In the genomic region with DNA sequence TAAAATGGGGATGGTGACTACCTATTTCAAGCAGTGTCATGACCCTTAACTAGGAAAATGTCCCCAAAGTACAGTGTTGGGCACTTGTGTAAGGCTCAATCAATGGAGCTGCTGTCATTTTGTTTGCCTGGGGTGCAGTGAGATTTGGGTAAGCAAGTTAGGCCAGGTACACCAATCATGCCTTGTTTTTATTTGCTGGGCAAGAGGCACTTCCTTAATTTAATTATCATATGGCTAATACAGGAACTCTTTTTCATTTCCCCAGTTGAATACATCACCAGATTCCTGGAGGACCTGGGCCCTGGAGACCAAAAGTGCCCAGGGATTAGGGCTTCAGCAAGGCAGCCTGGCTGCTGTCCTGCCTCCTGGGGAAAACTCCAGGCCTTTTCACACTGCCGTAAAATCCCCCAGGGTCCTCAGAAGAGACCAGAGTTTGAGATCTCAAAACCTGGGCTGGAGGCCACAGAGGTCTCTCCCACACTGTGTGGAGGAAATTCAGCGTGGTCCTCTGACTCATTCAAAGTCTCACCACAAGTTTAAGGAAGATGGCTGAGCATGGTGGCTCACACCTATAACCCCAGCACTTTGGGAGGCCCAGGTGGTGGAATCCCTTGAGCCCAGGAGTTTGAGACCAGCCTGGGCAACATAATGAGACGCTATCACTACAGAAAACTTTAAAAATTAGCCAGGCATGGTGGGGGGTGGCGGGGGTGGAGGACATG, we compare ENCODE assay signal across 10 cellular contexts. TPM values are rescaled to one million over a fixed set of nuclear protein-coding genes. Genes with fewer than 3 reads are reported as not detected.
DNase-seq lines count a peak whose midpoint lies in the region; ATAC-seq, FAIRE-seq and TF ChIP-seq lines count a peak whose summit lies in the region.
"Had no signal": no experiment of that assay in that cellular context is flagged by ENCODE, and none has a peak within 500 bp of the region (broad histone marks: within the 10 kb centered on the region; RNA-seq: fewer than 3 reads in every experiment).

No MANE protein-coding gene starts in this region.

- H2BK5ac ChIP-seq in H1 (ENCODE audit: low read depth, low read length): peak overlapping the region; percentile 35; the same call in 1 of the 2 replicates

- H3K79me1 ChIP-seq in H1 (ENCODE audit: low read depth, low read length): peaks cover 3% of the 10 kb centered on the region; the same call in 1 of the 2 replicates

- peak in 2 of 4 experiments; percentile 59 to 62 for ATAC-seq in T-cell (replicated peaks in 1 of 4)
- ATAC-seq in upper lobe of right lung: peak; percentile 44
- no peak for ATAC-seq in HG03135 (IDR thresholded peaks at IDR 0.05; ENCODE audit: unreplicated experiment)

- TF ChIP-seq CTCF in H1 (IDR thresholded peaks at IDR 0.05; ENCODE audit: control extremely low read depth in 1 of 3, insufficient read depth in 1 of 3, low read depth in 1 of 3, low read length in 3 of 3): no peak
- no peak for TF ChIP-seq CTCF in upper lobe of right lung (IDR thresholded peaks at IDR 0.05)
- no peak for TF ChIP-seq CTCF in osteoblast (IDR thresholded peaks at IDR 0.05; ENCODE audit: extremely low read depth, low read depth, low read length)

- H3K27me3 Mint-ChIP-seq in T-cell: no peaks in the 10 kb centered on the region

- peak overlapping the region; percentile 38 for H4K91ac ChIP-seq in H1 (replicated peaks; ENCODE audit: insufficient read length, low read length)

- H3K4ac ChIP-seq in H1 (replicated peaks; ENCODE audit: insufficient read length, low read depth, low read length): no peak overlapping the region

- H3K36me3 ChIP-seq in H1 (ENCODE audit: control insufficient read depth in 2 of 4, insufficient read depth in 4 of 4, low read length in 3 of 4) (no peaks in the 10 kb centered on the region), upper lobe of right lung (no peaks in the 10 kb centered on the region), osteoblast (ENCODE audit: insufficient read depth, low read length) (no peaks in the 10 kb centered on the region)
- H3K36me3 ChIP-seq: thyroid gland had no signal

- no peak for TF ChIP-seq POLR2A in H1 (IDR thresholded peaks at IDR 0.05; ENCODE audit: control extremely low read depth in 1 of 2, low read depth in 2 of 2, low read length in 2 of 2)

- peak overlapping the region; percentile 0 for H3K18ac ChIP-seq in H1 (ENCODE audit: extremely low read depth, low read length)

- H3K4me2 ChIP-seq in H1 (ENCODE audit: insufficient read depth in 1 of 2, low read depth in 2 of 2, low read length in 2 of 2): no peak overlapping the region
- no peak overlapping the region for H3K4me2 ChIP-seq in osteoblast (ENCODE audit: insufficient read depth, low read length)

- no peaks in the 10 kb centered on the region for H3K27me3 ChIP-seq in H1 (replicated peaks in 1 of 4; ENCODE audit: control insufficient read depth in 3 of 4, extremely low read depth in 1 of 4, insufficient read depth in 3 of 4, low read length in 3 of 4)
- H3K27me3 ChIP-seq in upper lobe of right lung: no peaks in the 10 kb centered on the region
- H3K27me3 ChIP-seq in osteoblast (ENCODE audit: insufficient read depth, low read length): no peaks in the 10 kb centered on the region
- H3K27me3 ChIP-seq: thyroid gland had no signal

- H4K20me1 ChIP-seq in H1 (replicated peaks in 1 of 2; ENCODE audit: control insufficient read depth in 1 of 2, insufficient read depth in 2 of 2, low read length in 2 of 2) (no peaks in the 10 kb centered on the region), osteoblast (ENCODE audit: insufficient read depth, low read length) (no peaks in the 10 kb centered on the region)

- H3K9me3 ChIP-seq in H1 (ENCODE audit: insufficient read depth in 2 of 2, low read depth in 1 of 2, low read length in 1 of 2) (no peaks in the 10 kb centered on the region), upper lobe of right lung (no peaks in the 10 kb centered on the region), osteoblast (ENCODE audit: low read depth, low read length) (no peaks in the 10 kb centered on the region)
- H3K9me3 ChIP-seq: thyroid gland had no signal

- peak overlapping the region; percentile 73 to 84 for H3K27ac Mint-ChIP-seq in T-cell

- no peak overlapping the region for H2AFZ ChIP-seq in H1 (ENCODE audit: low read length)
- no peak overlapping the region for H2AFZ ChIP-seq in osteoblast (ENCODE audit: low read length)

- no peaks in the 10 kb centered on the region for H3K23me2 ChIP-seq in H1 (ENCODE audit: low read depth, low read length)

- peaks cover 4% of the 10 kb centered on the region for H3K36me3 Mint-ChIP-seq in T-cell

- H3K56ac ChIP-seq in H1 (replicated peaks; ENCODE audit: insufficient read length, low read depth, low read length): no peak overlapping the region

- no peak overlapping the region for H2BK15ac ChIP-seq in H1 (ENCODE audit: low read length)

- peak overlapping the region in 1 of 3 donors; percentile 13 for H3K4me3 Mint-ChIP-seq in T-cell

- DNase-seq in activated naive CD4-positive, alpha-beta T cell treated with Interleukin-2 at 50 U/mL for 16 hours: peak; percentile 40
- no peak for DNase-seq in activated naive CD4-positive, alpha-beta T cell (lab: John Stamatoyannopoulos, UW)
- DNase-seq in T-cell: peak in 1 of 34 experiments; percentile 5
- DNase-seq in H1 (ENCODE audit: low read depth in 1 of 2, low spot score in 2 of 2): no peak
- DNase-seq in upper lobe of right lung: no peak
- no peak for DNase-seq in central memory CD4-positive, alpha-beta T cell
- no peak for DNase-seq in osteoblast (ENCODE audit: insufficient read length, low spot score, missing footprints)
- DNase-seq: NCI-H1417 treated with DMSO at 0.1 percent for 48 hours, thyroid gland had no signal

- H2AK5ac ChIP-seq in H1 (ENCODE audit: low read depth, low read length): peak overlapping the region; percentile 45

- H2BK20ac ChIP-seq in H1 (ENCODE audit: low read length): peak overlapping the region; percentile 15; the same call in 1 of the 2 replicates

- TF ChIP-seq EP300 in H1 (IDR thresholded peaks at IDR 0.05; ENCODE audit: borderline replicate concordance in 1 of 2, low read depth in 2 of 2, low read length in 2 of 2): no peak

- POLR2A ChIA-PET in T-cell (lab: Charles Lee): no interaction called here
- POLR2A ChIA-PET in H1 (lab: Charles Lee; ENCODE audit: partially characterized antibody): interaction anchor here (0.6 kb wide), 1 partner anchor 81 kb away, joined by 3 read pairs; no protein-coding TSS in a partner anchor

- no peak overlapping the region for H3K23ac ChIP-seq in H1 (ENCODE audit: insufficient read length)

- H4K5ac ChIP-seq in H1 (ENCODE audit: insufficient read length, low read depth, low read length): no peak overlapping the region

- CTCF ChIA-PET in T-cell (lab: Charles Lee) (interaction anchor here (0.6 kb wide), 2 partner anchors 10 to 11 kb away, joined by 3 to 5 read pairs; no protein-coding TSS in a partner anchor), H1 (lab: Charles Lee; ENCODE audit: partially characterized antibody) (interaction anchor here (0.6 to 1.0 kb wide), 3 partner anchors 9 to 37 kb away, joined by 3 to 4 read pairs (median 3); no protein-coding TSS in a partner anchor)

- H3K14ac ChIP-seq in H1 (ENCODE audit: insufficient read length): no peak overlapping the region

- H2BK120ac ChIP-seq in H1 (replicated peaks; ENCODE audit: low read depth, low read length): peak overlapping the region; percentile 19

- no peak overlapping the region for H2BK12ac ChIP-seq in H1 (ENCODE audit: low read depth, low read length)

- H3K27ac ChIP-seq in H1 (ENCODE audit: low read depth, low read length) (no peak overlapping the region), upper lobe of right lung (no peak overlapping the region), osteoblast (ENCODE audit: low read depth, low read length) (no peak overlapping the region)
- H3K27ac ChIP-seq: thyroid gland had no signal

- no peak overlapping the region; a peak in 1 of 7 replicates for H3K9ac ChIP-seq in H1 (replicated peaks in 1 of 4; ENCODE audit: extremely low read depth in 1 of 4, low read depth in 3 of 4, low read length in 3 of 4)

- no peak for TF ChIP-seq RAD21 in H1 (IDR thresholded peaks at IDR 0.05 in 1 of 2, conservative IDR thresholded peaks at IDR 0.05 in 1 of 2; ENCODE audit: low read depth in 2 of 2, low read length in 2 of 2)

- H3K4me3 ChIP-seq in H1 (ENCODE audit: extremely low read depth in 1 of 4, insufficient read depth in 2 of 4, low read depth in 3 of 4, low read length in 4 of 4) (no peak overlapping the region), upper lobe of right lung (no peak overlapping the region), osteoblast (ENCODE audit: insufficient read depth, low read length) (no peak overlapping the region)
- H3K4me3 ChIP-seq: thyroid gland had no signal

- peaks cover 76 to 85% (median 79%) of the 10 kb centered on the region in 3 donors for H3K4me1 Mint-ChIP-seq in T-cell

- no peak for FAIRE-seq in H1 (lab: Jason Lieb, UNC)

- intact Hi-C loops in upper lobe of right lung (cut with DNase I): no loop called here

- no peak overlapping the region for H4K8ac ChIP-seq in H1 (ENCODE audit: extremely low read depth, insufficient read depth, low read length)

- 47% methylated on average over 4 of the region's 4 CpGs; no CpG with 5 or more reads in 1 of the 2 experiments for WGBS in H1 (ENCODE audit: extremely low coverage in 1 of 2, insufficient coverage in 1 of 2, insufficient read length in 1 of 2, insufficient replicate concordance in 2 of 2, low coverage in 1 of 2, low lambda C conversion rate in 2 of 2, missing lambda C conversion rate in 1 of 2), 2 experiments

- no peaks in the 10 kb centered on the region for H3K9me3 Mint-ChIP-seq in T-cell

- H3K79me2 ChIP-seq in H1 (ENCODE audit: control insufficient read depth in 1 of 2, insufficient read depth in 2 of 2, low read length in 2 of 2): peaks cover 0 to 18% of the 10 kb centered on the region in 2 experiments; a peak in 2 of 4 replicates
- no peaks in the 10 kb centered on the region for H3K79me2 ChIP-seq in osteoblast (ENCODE audit: insufficient read depth, low read length)

- H3K4me1 ChIP-seq in H1 (replicated peaks in 1 of 4; ENCODE audit: control insufficient read depth in 3 of 4, insufficient read depth in 4 of 4, low read length in 3 of 4) (peaks cover 7 to 26% (median 21%) of the 10 kb centered on the region in 4 experiments), upper lobe of right lung (no peaks in the 10 kb centered on the region), osteoblast (ENCODE audit: insufficient read depth, low read length) (peaks cover 19% of the 10 kb centered on the region)

RNA-seq across cellular contexts. Expression of a gene that starts 28.4 kb away (rescaled TPM):
- total RNA-seq in T-cell (100 to 1,000 TPM in 3 of 5 donors, 10 to 100 TPM in 2; 92.8 to 176 (median 103) TPM), upper lobe of right lung (103 TPM), osteoblast (44.5 and 49.9 TPM in 2 replicates)
- total RNA-seq in H1 (2021; fragmentation: NEBNext Ultra II Directional; extraction: Animal tissue kit (Norgen Biotek cat#: 25700)): 165 and 178 TPM in 2 replicates
- 52.6 and 76.3 TPM in 2 replicates for polyA plus RNA-seq in H1 (2011; rRNA removed)
- 50.2 TPM for polyA plus RNA-seq in H1 (2011; cell fraction: cytosol; rRNA removed)
- 191 TPM for polyA plus RNA-seq in H1 (2011; cell fraction: nucleus; rRNA removed)
- 51.0 to 70.0 TPM (median 65.0 TPM) in 4 replicates for polyA plus RNA-seq in H1 (2012, experiment 1 of 2)
- polyA plus RNA-seq in H1 (2012, experiment 2 of 2): 16.0 TPM
- 81.3 TPM for polyA plus RNA-seq in H1 (2013, experiment 1 of 2)
- 76.7 TPM for polyA plus RNA-seq in H1 (2013, experiment 2 of 2)
- polyA minus RNA-seq in H1 (2011; rRNA and poly(A)+ RNA removed): 259 and 262 TPM in 2 replicates
- polyA minus RNA-seq in H1 (2011; cell fraction: cytosol; rRNA and poly(A)+ RNA removed): 110 TPM
- 411 TPM for polyA minus RNA-seq in H1 (2011; cell fraction: nucleus; rRNA and poly(A)+ RNA removed)
